ENCODE assay signal across 16 cellular contexts in the genomic region with DNA sequence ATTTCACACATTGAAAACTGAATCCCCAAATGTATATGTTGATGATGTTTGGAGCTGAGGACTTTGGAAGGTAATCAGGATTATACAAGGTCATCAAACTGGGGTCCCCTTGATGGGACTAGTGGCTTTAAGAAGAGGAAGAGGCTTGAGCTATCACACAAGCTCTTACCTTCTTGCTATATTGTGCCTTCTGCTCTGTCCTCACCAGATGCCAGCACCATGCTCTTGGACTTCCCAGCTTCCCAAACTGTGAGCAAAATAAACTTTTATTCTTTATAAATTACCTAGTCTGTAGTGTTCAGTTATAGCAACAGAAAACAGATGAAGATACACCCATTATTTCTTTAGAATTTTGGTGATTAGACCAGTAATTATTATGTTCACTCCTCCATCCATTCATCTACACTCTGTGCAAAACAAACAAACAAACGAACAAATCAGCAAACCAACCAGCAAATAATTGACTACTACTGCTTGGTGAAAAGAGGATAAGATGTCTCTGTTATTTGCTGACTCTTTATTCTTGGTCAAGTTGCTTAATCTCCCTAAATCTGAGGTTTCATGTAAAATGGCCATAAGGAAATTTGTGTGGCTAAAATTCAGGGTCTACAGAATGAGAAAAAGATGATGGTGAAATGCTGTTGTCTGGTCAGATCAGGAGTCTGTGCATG.
DNase-seq lines count a peak whose midpoint lies in the region; ATAC-seq and TF ChIP-seq lines count a peak whose summit lies in the region.
"Had no signal": no experiment of that assay in that cellular context is flagged by ENCODE, and none has a peak within 500 bp of the region (broad histone marks: within the 10 kb centered on the region; RNA-seq: fewer than 3 reads in every experiment).

No MANE protein-coding gene starts in this region.

- H3F3A ChIP-seq in MM.1S (ENCODE audit: insufficient read depth, low read length), result peaks cover 5% of the 10 kb centered on the region; the same call in 1 of the 2 replicates

- intact Hi-C loops in CD4-positive, alpha-beta memory T cell (cut with micrococcal nuclease), result no loop called here

- POLR2A ChIA-PET in CD4-positive, alpha-beta memory T cell (lab: Charles Lee; ENCODE audit: partially characterized antibody), result no interaction called here

- H3K27ac Mint-ChIP-seq in CD4-positive, alpha-beta memory T cell, result no peak overlapping the region
- no peak overlapping the region for H3K27ac Mint-ChIP-seq in endothelial cell (ENCODE audit: unreplicated experiment)
- H3K27ac Mint-ChIP-seq: memory B cell; natural killer cell treated with Interleukin-12 subunit alpha and Interleukin-12 subunit beta and Interleukin-15 and Interleukin-18, amount 100 ng/mL, for 72 hours had no signal

- H3K79me2 ChIP-seq in MM.1S (ENCODE audit: low read length), result no peaks in the 10 kb centered on the region

- no peak overlapping the region for H3K9ac ChIP-seq in MM.1S (ENCODE audit: low read length)

- H3K4me1 ChIP-seq in MM.1S (ENCODE audit: low read length), result peaks cover 14% of the 10 kb centered on the region
- H3K4me1 ChIP-seq in mesodermal cell (ENCODE audit: control insufficient read depth, insufficient read depth, low read length, poor library complexity, severe bottlenecking), result peaks cover 18% of the 10 kb centered on the region
- no peaks in the 10 kb centered on the region for H3K4me1 ChIP-seq in CD4-positive, alpha-beta memory T cell (ENCODE audit: insufficient read depth, low read length)

- H3K4me2 ChIP-seq in MM.1S (ENCODE audit: low read depth, low read length), result no peak overlapping the region

- no peak overlapping the region for H3K4me3 ChIP-seq in MM.1S (ENCODE audit: low read length)
- no peak overlapping the region for H3K4me3 ChIP-seq in mesodermal cell (ENCODE audit: extremely low read depth, insufficient read depth, low read length, poor library complexity, severe bottlenecking)
- no peak overlapping the region for H3K4me3 ChIP-seq in CD4-positive, alpha-beta memory T cell (ENCODE audit: low read length in 2 of 2)

- H3K27me3 ChIP-seq in MM.1S (replicated peaks; ENCODE audit: insufficient read depth, low read length), result no peaks in the 10 kb centered on the region
- H3K27me3 ChIP-seq in CD4-positive, alpha-beta memory T cell (ENCODE audit: insufficient read depth, low read length), result no peaks in the 10 kb centered on the region

- no peak for DNase-seq in MM.1S
- no peak for DNase-seq in CD4-positive, alpha-beta memory T cell
- DNase-seq in endothelial cell (ENCODE audit: low spot score), result no peak
- DNase-seq: activated gamma-delta T cell, cerebellar nuclear complex, hypothalamus, NCI-H187 treated with DMSO at 0.1 percent for 48 hours, NCI-H510A, T1000 had no signal

- H3K4me1 Mint-ChIP-seq in CD4-positive, alpha-beta memory T cell, result no peaks in the 10 kb centered on the region
- peaks cover 12% of the 10 kb centered on the region for H3K4me1 Mint-ChIP-seq in endothelial cell (ENCODE audit: unreplicated experiment)
- H3K4me1 Mint-ChIP-seq: memory B cell had no signal

- no peaks in the 10 kb centered on the region for H3K9me2 ChIP-seq in MM.1S (replicated peaks; ENCODE audit: insufficient read depth, low read length)

- no peaks in the 10 kb centered on the region for H3K27me3 Mint-ChIP-seq in CD4-positive, alpha-beta memory T cell
- H3K27me3 Mint-ChIP-seq in endothelial cell (ENCODE audit: unreplicated experiment), result no peaks in the 10 kb centered on the region
- H3K27me3 Mint-ChIP-seq: memory B cell; natural killer cell treated with Interleukin-12 subunit alpha and Interleukin-12 subunit beta and Interleukin-15 and Interleukin-18, amount 100 ng/mL, for 72 hours had no signal

- H3K27ac ChIP-seq in MM.1S (ENCODE audit: low read length) (no peak overlapping the region), mesodermal cell (ENCODE audit: low read depth, low read length, severe bottlenecking) (peak overlapping the region; percentile 17)
- no peak overlapping the region for H3K27ac ChIP-seq in CD4-positive, alpha-beta memory T cell (ENCODE audit: low read depth, low read length)

- no peaks in the 10 kb centered on the region for H4K20me1 ChIP-seq in MM.1S (ENCODE audit: insufficient read depth, low read length)

- H3K9me3 Mint-ChIP-seq in CD4-positive, alpha-beta memory T cell, result peaks cover 0 to 12% (median 4%) of the 10 kb centered on the region in 8 donors
- H3K9me3 Mint-ChIP-seq in endothelial cell (ENCODE audit: unreplicated experiment), result no peaks in the 10 kb centered on the region
- H3K9me3 Mint-ChIP-seq: memory B cell had no signal

- CTCF ChIA-PET in CD4-positive, alpha-beta memory T cell (lab: Charles Lee; ENCODE audit: partially characterized antibody), result interaction anchor here (0.6 kb wide), 1 partner anchor 43 kb away, joined by 3 read pairs; no protein-coding TSS in a partner anchor

- no peaks in the 10 kb centered on the region for H3K9me3 ChIP-seq in MM.1S (replicated peaks; ENCODE audit: insufficient read depth, low read length)
- no peaks in the 10 kb centered on the region for H3K9me3 ChIP-seq in mesodermal cell (ENCODE audit: control insufficient read depth, low read length)
- no peaks in the 10 kb centered on the region for H3K9me3 ChIP-seq in CD4-positive, alpha-beta memory T cell (ENCODE audit: control insufficient read depth in 1 of 2, low read length in 2 of 2)

- ATAC-seq in GM18868 (IDR thresholded peaks at IDR 0.05; ENCODE audit: unreplicated experiment) (peak; percentile 11), HG02763 (IDR thresholded peaks at IDR 0.05; ENCODE audit: unreplicated experiment) (peak; percentile 8), GM19328 (IDR thresholded peaks at IDR 0.05; ENCODE audit: unreplicated experiment) (no peak), GM21515 (IDR thresholded peaks at IDR 0.05; ENCODE audit: unreplicated experiment) (no peak)
- ATAC-seq: natural killer cell treated with Interleukin-12 subunit alpha and Interleukin-12 subunit beta and Interleukin-15 and Interleukin-18, amount 100 ng/mL, for 72 hours had no signal

- H3K4me3 Mint-ChIP-seq in CD4-positive, alpha-beta memory T cell, result no peak overlapping the region
- no peak overlapping the region for H3K4me3 Mint-ChIP-seq in endothelial cell (ENCODE audit: unreplicated experiment)
- H3K4me3 Mint-ChIP-seq: memory B cell; natural killer cell treated with Interleukin-12 subunit alpha and Interleukin-12 subunit beta and Interleukin-15 and Interleukin-18, amount 100 ng/mL, for 72 hours had no signal

- TF ChIP-seq CTCF in MM.1S (IDR thresholded peaks at IDR 0.05; ENCODE audit: low read length) (no peak), endothelial cell (IDR thresholded peaks at IDR 0.05; ENCODE audit: unreplicated experiment) (no peak)

- WGBS in mesodermal cell (ENCODE audit: insufficient coverage in 2 of 2), 2 experiments, result no CpG with 5 or more reads among the region's 1 CpG

- H3K36me3 ChIP-seq in MM.1S (replicated peaks; ENCODE audit: insufficient read depth, low read length) (no peaks in the 10 kb centered on the region), mesodermal cell (ENCODE audit: control insufficient read depth, insufficient read depth, low read length) (no peaks in the 10 kb centered on the region)
- H3K36me3 ChIP-seq in CD4-positive, alpha-beta memory T cell (ENCODE audit: insufficient read depth, low read length), result no peaks in the 10 kb centered on the region

- 0 out of 2 replicates have a peak overlapping the region, but pooled peaks have one; percentile 0 for H2AFZ ChIP-seq in MM.1S (ENCODE audit: low read length)

- no peaks in the 10 kb centered on the region for H3K36me3 Mint-ChIP-seq in CD4-positive, alpha-beta memory T cell
- H3K36me3 Mint-ChIP-seq in endothelial cell (ENCODE audit: low read depth, unreplicated experiment), result no peaks in the 10 kb centered on the region
- H3K36me3 Mint-ChIP-seq: memory B cell; natural killer cell treated with Interleukin-12 subunit alpha and Interleukin-12 subunit beta and Interleukin-15 and Interleukin-18, amount 100 ng/mL, for 72 hours had no signal

Comparison
In these comparisons a context has a peak if more than half of its experiments do, and no peak if none do; other contexts are left out.
1. ATAC-seq: peak in GM18868 (single experiment) and HG02763 (single experiment); none in GM19328 (single experiment) and GM21515 (single experiment).